Comparison of ENCODE assay signal across 8 cellular contexts in the genomic region with DNA sequence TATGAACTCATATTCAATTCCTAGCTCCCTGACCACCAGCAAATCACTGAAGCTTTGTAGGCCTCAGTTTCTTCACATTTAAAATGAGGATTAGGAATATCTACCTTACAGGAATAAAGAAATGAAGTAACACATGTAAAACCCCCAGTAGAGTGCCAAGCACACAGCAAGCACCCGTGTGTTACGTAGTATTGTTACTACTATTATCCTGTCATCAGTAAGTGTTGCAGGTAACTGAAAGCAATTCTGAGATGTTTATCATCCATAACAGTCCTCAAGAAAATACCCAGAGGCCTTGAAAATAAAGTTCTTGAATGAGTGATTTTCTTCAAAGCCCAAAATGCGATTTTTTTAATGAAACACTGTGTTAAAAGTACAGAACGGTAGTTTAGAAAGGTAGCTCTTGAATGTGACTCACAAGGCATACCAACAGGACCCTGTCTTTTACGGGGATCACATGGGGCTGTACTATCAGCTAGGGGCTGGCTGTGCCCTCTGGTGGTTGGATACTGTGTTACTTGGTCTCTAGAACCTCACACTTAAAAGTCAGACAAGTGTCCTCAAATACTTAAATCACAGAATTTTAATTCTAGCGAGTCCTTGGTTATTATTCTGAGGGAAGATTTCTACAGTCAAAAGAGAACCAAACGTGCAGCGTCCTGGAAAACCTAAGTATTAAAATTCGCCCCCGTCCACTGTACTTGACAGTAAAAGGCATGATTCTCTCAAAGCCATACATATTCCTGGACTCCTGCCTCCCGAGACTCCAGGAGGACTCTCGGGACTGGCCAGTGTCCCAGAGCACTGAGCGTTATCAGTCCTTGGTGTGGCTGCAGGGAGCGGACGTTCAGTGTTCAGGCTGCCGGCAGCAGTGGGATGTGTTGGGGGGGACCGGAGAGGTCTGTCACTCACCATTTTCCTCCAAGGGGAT. TPM values are rescaled to one million over a fixed set of nuclear protein-coding genes. Genes with fewer than 3 reads are reported as not detected.
DNase-seq lines count a peak whose midpoint lies in the region; ATAC-seq and TF ChIP-seq lines count a peak whose summit lies in the region.

No MANE protein-coding gene starts in this region.

- TF ChIP-seq CTCF in GM06990 (IDR thresholded peaks at IDR 0.05; ENCODE audit: insufficient read depth, low read length, poor library complexity, severe bottlenecking) (peak; percentile 71), H9 (conservative IDR thresholded peaks at IDR 0.05) (peak; percentile 84), LNCaP clone FGC (IDR thresholded peaks at IDR 0.05; ENCODE audit: control insufficient read depth, extremely low read depth, insufficient read depth) (peak; percentile 72), SU-DHL-6 (IDR thresholded peaks at IDR 0.05; ENCODE audit: insufficient read depth, low read length, poor library complexity, severe bottlenecking) (peak; percentile 98)

- H4K8ac ChIP-seq in H9 (replicated peaks; ENCODE audit: insufficient read length, low read depth, low read length) = no peak overlapping the region

- peaks cover 15 to 17% (median 16%) of the 10 kb centered on the region in 3 experiments; a peak in 6 of 7 replicates for H3K36me3 Mint-ChIP-seq in H9 (ENCODE audit: insufficient read depth in 1 of 3, low read depth in 3 of 3)

- no peak overlapping the region for H3K14ac ChIP-seq in H9 (ENCODE audit: insufficient read depth, low read length)

- H3K79me2 ChIP-seq in H9 (ENCODE audit: insufficient read depth, low read length) = peaks cover 9% of the 10 kb centered on the region; the same call in 1 of the 2 replicates
- H3K79me2 ChIP-seq in SU-DHL-6 (ENCODE audit: insufficient read depth, low read length) = peaks cover 36% of the 10 kb centered on the region

- H3K4me3 ChIP-seq in GM06990 (replicated peaks; ENCODE audit: low read depth, low read length) (peak overlapping the region; percentile 100), LNCaP clone FGC (ENCODE audit: low read depth, low read length) (peak overlapping the region; percentile 99), SU-DHL-6 (ENCODE audit: insufficient read depth, low read length, poor library complexity, severe bottlenecking) (peak overlapping the region; percentile 83)

- intact Hi-C loops in left ventricle myocardium superior (cut with micrococcal nuclease) = loop anchor here (2.0 kb wide), 1 partner anchor 19 kb away; a partner anchor contains a TSS

- no peaks in the 10 kb centered on the region for H3K9me3 ChIP-seq in H9 (ENCODE audit: control insufficient read depth, low read depth, low read length)
- H3K9me3 ChIP-seq in SU-DHL-6 (ENCODE audit: insufficient read depth, low read length) = no peaks in the 10 kb centered on the region

- H4K20me1 ChIP-seq in H9 (ENCODE audit: control insufficient read depth, insufficient read depth, insufficient read length) (no peaks in the 10 kb centered on the region), SU-DHL-6 (ENCODE audit: low read depth, low read length) (peaks cover 3% of the 10 kb centered on the region; the same call in 1 of the 2 replicates)

- no peaks in the 10 kb centered on the region for H3K9me3 Mint-ChIP-seq in H9

- H3K27me3 ChIP-seq in GM06990 (replicated peaks; ENCODE audit: control insufficient read depth, insufficient read depth, low read length) = no peaks in the 10 kb centered on the region
- H3K27me3 ChIP-seq in H9 (ENCODE audit: insufficient read depth, low read length) = no peaks in the 10 kb centered on the region
- H3K27me3 ChIP-seq in SU-DHL-6 (ENCODE audit: low read length) = no peaks in the 10 kb centered on the region

- no peak overlapping the region for H4K91ac ChIP-seq in H9 (ENCODE audit: insufficient read length, low read depth, low read length)

- no peaks in the 10 kb centered on the region for H3K9me2 ChIP-seq in SU-DHL-6 (replicated peaks; ENCODE audit: insufficient read depth, low read length)

- H3K36me3 ChIP-seq in GM06990 (ENCODE audit: control insufficient read depth, insufficient read depth, low read length) (peaks cover 4% of the 10 kb centered on the region), SU-DHL-6 (ENCODE audit: low read length) (no peaks in the 10 kb centered on the region)

- no peak overlapping the region for H2AFZ ChIP-seq in H9 (ENCODE audit: low read length)
- H2AFZ ChIP-seq in SU-DHL-6 (ENCODE audit: low read depth, low read length, severe bottlenecking) = peak overlapping the region; percentile 72

- WGBS in H9 (ENCODE audit: extremely low coverage, insufficient read length, low lambda C conversion rate) = no CpG with 5 or more reads among the region's 17 CpGs
- WGBS in adipose tissue, 3 donors = 1 to 2% (median 1%) methylated on average over 17 of the region's 17 CpGs

- no peaks in the 10 kb centered on the region for H3K27me3 Mint-ChIP-seq in H9 (ENCODE audit: low read depth)

- H3K23me2 ChIP-seq in H9 (ENCODE audit: insufficient read length, low read depth, low read length, poor library complexity, severe bottlenecking) = peaks cover 5% of the 10 kb centered on the region

- H3K4me1 Mint-ChIP-seq in H9 = peaks cover 9 to 15% of the 10 kb centered on the region in 2 experiments

- H2BK20ac ChIP-seq in H9 (ENCODE audit: low read depth, low read length, poor library complexity, severe bottlenecking) = no peak overlapping the region

- H3F3A ChIP-seq in SU-DHL-6 (ENCODE audit: insufficient read depth) = peaks cover 13% of the 10 kb centered on the region; the same call in 1 of the 2 replicates

- H3T11ph ChIP-seq in H9 (ENCODE audit: low read length) = no peak overlapping the region

- H3K18ac ChIP-seq in H9 (ENCODE audit: insufficient read length, low read depth, low read length) = no peak overlapping the region

- H2BK12ac ChIP-seq in H9 (ENCODE audit: insufficient read length, low read depth, low read length) = no peak overlapping the region

- H2BK120ac ChIP-seq in H9 (ENCODE audit: low read depth, low read length, poor library complexity, severe bottlenecking) = no peak overlapping the region

- H2AK5ac ChIP-seq in H9 (ENCODE audit: insufficient read length, low read length) = no peak overlapping the region

- H3K9ac ChIP-seq in H9 (ENCODE audit: extremely low read depth, insufficient read length, low read length) (peak overlapping the region; percentile 85), SU-DHL-6 (ENCODE audit: low read length) (peak overlapping the region; percentile 71)

- ATAC-seq in left ventricle myocardium superior = peak; percentile 94

- H3K27ac ChIP-seq in H9 (ENCODE audit: insufficient read length, low read depth, low read length) = no peak overlapping the region
- H3K27ac ChIP-seq in SU-DHL-6 (ENCODE audit: low read depth, low read length) = peak overlapping the region; percentile 45
- peak overlapping the region; percentile 69 for H3K27ac ChIP-seq in adipose tissue (ENCODE audit: low read depth, low read length)

- H3K4me3 Mint-ChIP-seq in H9 = peak overlapping the region; percentile 99 to 100

- no peak overlapping the region for H3K4ac ChIP-seq in H9 (ENCODE audit: low read depth, low read length)

- no peak overlapping the region for H2BK15ac ChIP-seq in H9 (ENCODE audit: low read depth, low read length)

- H3K27ac Mint-ChIP-seq in H9 = peak overlapping the region; percentile 98 to 99 (median 99); a peak in 6 of 7 replicates

- DNase-seq in GM06990 (ENCODE audit: extremely low read depth, insufficient read length) = peak; percentile 37
- DNase-seq in H9 = peak; percentile 66
- DNase-seq in LNCaP clone FGC (ENCODE audit: low read depth) = no peak
- DNase-seq in left ventricle myocardium superior = peak; percentile 79
- peak; percentile 64 for DNase-seq in putamen (ENCODE audit: low spot score)
- no peak for DNase-seq in cerebellar nuclear complex (lab: John Stamatoyannopoulos, UW)

- H4K5ac ChIP-seq in H9 (ENCODE audit: insufficient read length, low read depth, low read length) = no peak overlapping the region

- H3K23ac ChIP-seq in H9 (ENCODE audit: insufficient read length, low read depth, low read length) = no peak overlapping the region

- H2BK5ac ChIP-seq in H9 (ENCODE audit: insufficient read length, low read length) = no peak overlapping the region

- H3K79me1 ChIP-seq in H9 (ENCODE audit: insufficient read depth, low read depth, low read length, poor library complexity, severe bottlenecking) = peaks cover 3% of the 10 kb centered on the region

- H3K4me2 ChIP-seq in H9 (ENCODE audit: insufficient read depth, insufficient read length, low read length) (peak overlapping the region; percentile 70), SU-DHL-6 (ENCODE audit: low read depth, low read length, poor library complexity, severe bottlenecking) (peak overlapping the region; percentile 85)

- no peaks in the 10 kb centered on the region for H3K4me1 ChIP-seq in H9 (ENCODE audit: insufficient read depth, low read length)

- no peak overlapping the region for H3K56ac ChIP-seq in H9 (ENCODE audit: insufficient read length, low read depth, low read length)

RNA-seq across cellular contexts. Expression of a gene that starts 0.7 kb away (rescaled TPM):
- 60.2 and 66.4 TPM in 2 replicates for total RNA-seq in H9 (2021)
- polyA plus RNA-seq in adipose tissue = 10 to 100 TPM; 18.8 to 48.7 (median 44.7) TPM
- total RNA-seq in left ventricle myocardium superior = 180 TPM

RNA-seq across cellular contexts. Expression of a gene that starts 19.8 kb away (rescaled TPM):
- total RNA-seq in H9 (2021) (30.2 and 31.9 TPM in 2 replicates), left ventricle myocardium superior (9.4 TPM)
- 1 to 10 TPM; 3.2 to 7.5 (median 7.1) TPM for polyA plus RNA-seq in adipose tissue

RNA-seq across cellular contexts. Expression of a gene that starts 20.1 kb away (rescaled TPM):
- total RNA-seq in H9 (2021) (12.2 and 15.7 TPM in 2 replicates), left ventricle myocardium superior (19.1 TPM)
- polyA plus RNA-seq in adipose tissue = 10 to 100 TPM in 1 of 3 donors, 1 to 10 TPM in 2; 3.6 to 14.4 (median 5.5) TPM

RNA-seq across cellular contexts. Expression of a gene that starts 46.2 kb away (rescaled TPM):
- total RNA-seq in H9 (2021) = 4.1 TPM in 2 replicates
- polyA plus RNA-seq in adipose tissue = 1 to 10 TPM; 2.9 to 3.7 (median 3.1) TPM
- 4.5 TPM for total RNA-seq in left ventricle myocardium superior

Comparison
In these comparisons a context has a peak if more than half of its experiments do, and no peak if none do; other contexts are left out.
1. DNase-seq: peak in GM06990 (single experiment), H9 (single experiment), left ventricle myocardium superior (single experiment) and putamen (single experiment); none in LNCaP clone FGC (single experiment) and cerebellar nuclear complex (0 of 2).
2. Peak in every context shown above with its lines, with median percentiles within 50 percentile points of each other: H3K4me3 ChIP-seq and CTCF ChIP-seq.